In genomic region chr2:72581560-72582181, GRCh38 we compare ENCODE assay signal across 16 cellular contexts.
A peak's percentile ranks its signal among the peaks of the same experiment; 100 is the strongest.
DNase-seq lines count a peak whose midpoint lies in the region; TF ChIP-seq lines count a peak whose summit lies in the region.
"Had no signal": no experiment of that assay in that cellular context is flagged by ENCODE, and none has a peak within 500 bp of the region (broad histone marks: within the 10 kb centered on the region; RNA-seq: fewer than 3 reads in every experiment).

No MANE protein-coding gene starts in this region.

- intact Hi-C loops in A673 (cut with micrococcal nuclease; ENCODE audit: unreplicated experiment), result loop anchor here (5.0 kb wide), 1 partner anchor 166 kb away; no protein-coding TSS in a partner anchor
- intact Hi-C loops in tibial artery (cut with DNase I; ENCODE audit: low total_unique reads), result loop anchor here (10.0 kb wide), 1 partner anchor 427 kb away; no protein-coding TSS in a partner anchor

- no peaks in the 10 kb centered on the region for H3K36me3 ChIP-seq in A673 (ENCODE audit: insufficient read depth, low read length, poor library complexity, severe bottlenecking)
- H3K36me3 ChIP-seq in tibial artery, result no peaks in the 10 kb centered on the region

- H3K9me3 Mint-ChIP-seq in activated T-cell treated with anti-CD3 and anti-CD28 coated beads, Interleukin-2, amount 50 U/mL, for 24 hours, result no peaks in the 10 kb centered on the region
- H3K9me3 Mint-ChIP-seq: activated T-helper 2 cell treated with anti-CD3 and anti-CD28 coated beads, Interferon-gamma antibody, Interleukin-2, Interleukin-4, amounts not matched to agents 10 μg/mL and 5 μg/mL and 100 μg/mL, durations not matched to agents 14 hours and 24 hours and 36 hours; memory B cell; natural killer cell treated with Interleukin-12 subunit alpha and Interleukin-12 subunit beta and Interleukin-15 and Interleukin-18, amount 100 ng/mL, for 72 hours had no signal

- TF ChIP-seq CTCF in A673 (conservative IDR thresholded peaks at IDR 0.05; ENCODE audit: low read depth, low read length) (peak; percentile 32; the same call in 1 of the 2 replicates), fibroblast of the aortic adventitia (IDR thresholded peaks at IDR 0.05; ENCODE audit: insufficient read depth, low read length) (peak; percentile 15), tibial artery (IDR thresholded peaks at IDR 0.05) (no peak)

- H3K9me3 ChIP-seq in A673 (ENCODE audit: low read depth, low read length, poor library complexity, severe bottlenecking) (no peaks in the 10 kb centered on the region), tibial artery (no peaks in the 10 kb centered on the region)
- H3K9me3 ChIP-seq: testis had no signal

- CTCF ChIA-PET in A673 (lab: Charles Lee), result no interaction called here

- H3K36me3 Mint-ChIP-seq in activated T-cell treated with anti-CD3 and anti-CD28 coated beads, Interleukin-2, amount 50 U/mL, for 24 hours (ENCODE audit: low read depth), result no peaks in the 10 kb centered on the region
- H3K36me3 Mint-ChIP-seq: memory B cell had no signal

- H3K4me3 Mint-ChIP-seq in activated T-cell treated with anti-CD3 and anti-CD28 coated beads, Interleukin-2, amount 50 U/mL, for 24 hours, result no peak overlapping the region
- H3K4me3 Mint-ChIP-seq: memory B cell; natural killer cell treated with Interleukin-12 subunit alpha and Interleukin-12 subunit beta and Interleukin-15 and Interleukin-18, amount 100 ng/mL, for 72 hours had no signal

- H3K27me3 Mint-ChIP-seq in activated T-cell treated with anti-CD3 and anti-CD28 coated beads, Interleukin-2, amount 50 U/mL, for 24 hours, result no peaks in the 10 kb centered on the region
- H3K27me3 Mint-ChIP-seq: memory B cell; natural killer cell treated with Interleukin-12 subunit alpha and Interleukin-12 subunit beta and Interleukin-15 and Interleukin-18, amount 100 ng/mL, for 72 hours had no signal

- H3K27ac ChIP-seq in A673 (ENCODE audit: low read depth, low read length, poor library complexity, severe bottlenecking), result no peak overlapping the region
- H3K27ac ChIP-seq in tibial artery, result no peak overlapping the region
- H3K27ac ChIP-seq: skin epidermis, testis had no signal

- H3K4me3 ChIP-seq in A673 (ENCODE audit: low read depth, low read length, poor library complexity, severe bottlenecking), result no peak overlapping the region
- H3K4me3 ChIP-seq in fibroblast of the aortic adventitia (ENCODE audit: low read depth, low read length), result no peak overlapping the region
- H3K4me3 ChIP-seq in tibial artery, result no peak overlapping the region
- H3K4me3 ChIP-seq: skin epidermis, testis had no signal

- H3K4me1 ChIP-seq in A673 (ENCODE audit: insufficient read depth, low read length, poor library complexity, severe bottlenecking) (peaks cover 28% of the 10 kb centered on the region), tibial artery (peaks cover 0 to 5% (median under 1%) of the 10 kb centered on the region in 4 donors)
- H3K4me1 ChIP-seq: testis had no signal

- DNase-seq in A673 (ENCODE audit: low spot score), result no peak
- peak; percentile 8 for DNase-seq in H4 (ENCODE audit: low spot score)
- DNase-seq in UCSD-AML1 (lab: John Stamatoyannopoulos, UW; ENCODE audit: unreplicated experiment), result peak; percentile 8
- no peak for DNase-seq in fibroblast of the aortic adventitia (ENCODE audit: low read depth)
- no peak for DNase-seq in tibial artery
- no peak for DNase-seq in activated T-cell treated with anti-CD3 and anti-CD28 coated beads, Interleukin-2, amount 50 U/mL, for 24 hours
- DNase-seq in T-helper 2 cell, result no peak
- DNase-seq in activated CD4-positive, alpha-beta T cell treated with anti-CD3 and anti-CD28 coated beads, Interleukin-2, amount 50 U/mL, for 4 hours, result no peak
- DNase-seq: NCI-H1092, NCI-H2171, T-helper 1 cell, testis had no signal

- H3K4me1 Mint-ChIP-seq in activated T-cell treated with anti-CD3 and anti-CD28 coated beads, Interleukin-2, amount 50 U/mL, for 24 hours (ENCODE audit: low read depth), result no peaks in the 10 kb centered on the region

- POLR2A ChIA-PET in A673 (lab: Charles Lee; ENCODE audit: low non-redundant PET), result interaction anchor here (0.6 kb wide), 1 partner anchor 1358 kb away, joined by 3 read pairs; no protein-coding TSS in a partner anchor

- BruUV-seq in A673 (replicated peaks; lab: Mats Ljungman, UMichigan), result no TSS peak

- H3K27me3 ChIP-seq in A673 (replicated peaks; ENCODE audit: insufficient read depth, low read depth, low read length, poor library complexity), result no peaks in the 10 kb centered on the region
- no peaks in the 10 kb centered on the region for H3K27me3 ChIP-seq in tibial artery
- H3K27me3 ChIP-seq: testis had no signal

- H3K27ac Mint-ChIP-seq in activated T-cell treated with anti-CD3 and anti-CD28 coated beads, Interleukin-2, amount 50 U/mL, for 24 hours, result no peak overlapping the region
- H3K27ac Mint-ChIP-seq: activated T-helper 2 cell treated with anti-CD3 and anti-CD28 coated beads, Interferon-gamma antibody, Interleukin-2, Interleukin-4, amounts not matched to agents 10 μg/mL and 5 μg/mL and 100 μg/mL, durations not matched to agents 14 hours and 24 hours and 36 hours; memory B cell; natural killer cell treated with Interleukin-12 subunit alpha and Interleukin-12 subunit beta and Interleukin-15 and Interleukin-18, amount 100 ng/mL, for 72 hours had no signal

Comparison
In these comparisons a context has a peak if more than half of its experiments do, and no peak if none do; other contexts are left out.
1. DNase-seq: peak in H4 (single experiment) and UCSD-AML1 (single experiment); none in A673 (single experiment), fibroblast of the aortic adventitia (single experiment), tibial artery (0 of 2), activated T-cell treated with anti-CD3 and anti-CD28 coated beads, Interleukin-2, amount 50 U/mL, for 24 hours (single experiment), T-helper 2 cell (0 of 5) and activated CD4-positive, alpha-beta T cell treated with anti-CD3 and anti-CD28 coated beads, Interleukin-2, amount 50 U/mL, for 4 hours (0 of 2).
2. CTCF ChIP-seq: peak in A673 (single experiment) and fibroblast of the aortic adventitia (single experiment); none in tibial artery (0 of 2).